8 cellular contexts compared by ENCODE assay signal in the genomic region with DNA sequence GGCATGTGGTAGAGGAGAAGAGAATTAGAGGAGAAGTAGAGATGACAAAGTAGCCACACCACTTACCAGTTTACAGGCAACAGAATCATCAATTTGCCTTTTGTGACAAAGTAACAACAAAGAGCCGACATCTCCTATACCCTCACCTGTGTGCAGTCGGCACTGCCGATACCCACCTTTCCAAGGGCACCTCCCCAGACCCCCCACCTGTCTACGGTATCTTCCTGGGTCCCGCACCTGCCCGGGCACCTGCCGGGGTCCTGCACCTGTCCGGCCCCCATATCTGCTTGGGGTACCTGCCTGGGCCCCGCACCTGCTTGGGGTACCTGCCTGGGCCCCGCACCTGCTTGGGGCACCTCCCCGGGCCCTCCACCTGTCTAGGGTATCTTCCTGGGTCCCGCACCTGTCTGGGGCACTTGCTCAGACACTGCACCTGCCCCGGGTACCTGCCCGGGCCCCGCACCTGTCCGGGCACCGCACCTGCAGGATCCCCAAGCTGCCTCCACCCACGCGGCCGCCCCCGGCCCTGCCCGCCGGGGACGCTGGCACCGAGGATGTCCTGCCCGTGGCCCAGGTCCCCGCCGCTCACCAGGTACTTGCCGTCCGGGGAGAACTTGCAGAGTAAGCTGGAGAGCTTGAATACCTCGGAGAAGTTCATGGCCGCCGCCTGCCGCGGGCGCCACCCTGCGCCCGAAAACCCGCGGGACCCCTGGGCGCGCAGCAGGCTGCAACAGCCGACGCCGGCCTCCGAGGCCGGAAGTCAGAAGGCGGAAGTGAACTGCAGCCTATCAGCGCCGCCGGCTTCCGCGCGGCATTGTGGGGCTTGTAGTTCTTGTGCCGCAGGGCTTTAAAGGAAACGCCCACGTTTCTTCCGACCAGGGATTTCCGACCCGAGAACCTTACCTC. TPM values are rescaled to one million over a fixed set of nuclear protein-coding genes. Genes with fewer than 3 reads are reported as not detected.
A peak's percentile ranks its signal among the peaks of the same experiment; 100 is the strongest.
DNase-seq lines count a peak whose midpoint lies in the region; ATAC-seq and TF ChIP-seq lines count a peak whose summit lies in the region.

Gene WRAP73 (minus strand): TSS at position 762 of the 906 bp plus-strand sequence. CDS start 104 bp downstream, at position 658.

- in situ Hi-C loops in ACHN (cut with HindIII; ENCODE audit: low pct_ligation_motif_present, low pct_unique_long_range_greater_than_20kb, low sequenced_read_pairs) = loop anchor here (25.0 kb wide), 1 partner anchor 112 kb away; no protein-coding TSS in a partner anchor

- 3 to 5% (median 4%) methylated on average over 52 to 60 of the region's 60 CpGs for WGBS in spleen, 5 donors

- peak within 1 kb of the TSS; percentile 82 for H3K4me3 Mint-ChIP-seq in WTC11

- H3K9me3 Mint-ChIP-seq in WTC11 = no peaks in the 10 kb centered on the region

- H3K27ac Mint-ChIP-seq in WTC11 = no peak within 1 kb of the TSS

- peak within 1 kb of the TSS in 7 of 8 donors; percentile 29 to 83 (median 65) for H3K27ac ChIP-seq in spleen

- POLR2A ChIA-PET in WTC11 (lab: Charles Lee) = interaction anchor here (0.6 kb wide), 1 partner anchor 1757 kb away, joined by 3 read pairs; no protein-coding TSS in a partner anchor

- peaks cover 10 to 46% (median 42%) of the 10 kb centered on the region in 7 donors for H3K27me3 ChIP-seq in spleen (replicated peaks in 1 of 7)

- H3K4me3 ChIP-seq in cardiac fibroblast (replicated peaks in 1 of 2; ENCODE audit: low read depth in 2 of 2, low read length in 2 of 2) (peak within 1 kb of the TSS; percentile 87 to 92), spleen (peak within 1 kb of the TSS; percentile 78 to 98 (median 94))

- peak in 1 of 3 donors; percentile 80 for TF ChIP-seq POLR2A in spleen (IDR thresholded peaks at IDR 0.05)

- ATAC-seq in GM18861 (IDR thresholded peaks at IDR 0.05; ENCODE audit: unreplicated experiment) (peak; percentile 62), HG03095 (IDR thresholded peaks at IDR 0.05; ENCODE audit: unreplicated experiment) (peak; percentile 72), WTC11 (peak; percentile 43)

- H3K4me1 Mint-ChIP-seq in WTC11 = peaks cover 10% of the 10 kb centered on the region

- H3K36me3 Mint-ChIP-seq in WTC11 = peaks cover 15% of the 10 kb centered on the region

- H3K27me3 Mint-ChIP-seq in WTC11 (ENCODE audit: low read depth) = peaks cover 40% of the 10 kb centered on the region

- H3K9me3 ChIP-seq in spleen = no peaks in the 10 kb centered on the region

- no peak for TF ChIP-seq CTCF in WTC11 (IDR thresholded peaks at IDR 0.05)
- TF ChIP-seq CTCF in cardiac fibroblast (IDR thresholded peaks at IDR 0.05; ENCODE audit: low read depth, low read length) = peak; percentile 9
- peak in 6 of 11 experiments; percentile 18 to 53 (median 34) for TF ChIP-seq CTCF in spleen (IDR thresholded peaks at IDR 0.05 in 8 of 11, conservative IDR thresholded peaks at IDR 0.05 in 3 of 11)

- H3K4me1 ChIP-seq in spleen = peaks cover 25 to 64% (median 50%) of the 10 kb centered on the region in 6 donors

- intact Hi-C loops in spleen (cut with DNase I; ENCODE audit: low total_unique reads) = no loop called here

- peaks cover 0 to 34% (median 27%) of the 10 kb centered on the region in 6 donors for H3K36me3 ChIP-seq in spleen

- CTCF ChIA-PET in WTC11 (lab: Charles Lee) = interaction anchor here (1.1 to 1.4 kb wide), 3 partner anchors 35 to 85 kb away, joined by 3 to 4 read pairs (median 3); no protein-coding TSS in a partner anchor

- DNase-seq in ACHN (peak; percentile 89), NCI-H226 (peak; percentile 92), WTC11 (ENCODE audit: low spot score) (peak; percentile 90), cardiac fibroblast (ENCODE audit: low read depth in 2 of 2) (peak; percentile 91 to 92), inferior parietal cortex (ENCODE audit: extremely low spot score) (peak; percentile 95), spleen (peak; percentile 95)

TF ChIP-seq in WTC11, 78 proteins besides CTCF, POLR2A, EP300 and RAD21:
- no peak for TF ChIP-seq TEAD1 (CRISPR knock-in tag; IDR thresholded peaks at IDR 0.05)
- TF ChIP-seq, protein P1, sequence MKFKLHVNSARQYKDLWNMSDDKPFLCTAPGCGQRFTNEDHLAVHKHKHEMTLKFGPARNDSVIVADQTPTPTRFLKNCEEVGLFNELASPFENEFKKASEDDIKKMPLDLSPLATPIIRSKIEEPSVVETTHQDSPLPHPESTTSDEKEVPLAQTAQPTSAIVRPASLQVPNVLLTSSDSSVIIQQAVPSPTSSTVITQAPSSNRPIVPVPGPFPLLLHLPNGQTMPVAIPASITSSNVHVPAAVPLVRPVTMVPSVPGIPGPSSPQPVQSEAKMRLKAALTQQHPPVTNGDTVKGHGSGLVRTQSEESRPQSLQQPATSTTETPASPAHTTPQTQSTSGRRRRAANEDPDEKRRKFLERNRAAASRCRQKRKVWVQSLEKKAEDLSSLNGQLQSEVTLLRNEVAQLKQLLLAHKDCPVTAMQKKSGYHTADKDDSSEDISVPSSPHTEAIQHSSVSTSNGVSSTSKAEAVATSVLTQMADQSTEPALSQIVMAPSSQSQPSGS (CRISPR knock-in tag; IDR thresholded peaks at IDR 0.05; ENCODE audit: borderline replicate concordance, low read depth) = no peak
- TF ChIP-seq ZNF423 (CRISPR knock-in tag; IDR thresholded peaks at IDR 0.05) = peak; percentile 50; the same call in 1 of the 2 replicates
- TF ChIP-seq SP1 (CRISPR knock-in tag; conservative IDR thresholded peaks at IDR 0.05) = peak; percentile 34; the same call in 1 of the 2 replicates
- 0 out of 2 replicates have a peak, but pooled peaks have one; percentile 35 for TF ChIP-seq GABPB1 (CRISPR knock-in tag; IDR thresholded peaks at IDR 0.05)
- peak; percentile 48; the same call in 1 of the 2 replicates for TF ChIP-seq ARID4B (CRISPR knock-in tag; IDR thresholded peaks at IDR 0.05; ENCODE audit: borderline replicate concordance)
- TF ChIP-seq, protein P2, sequence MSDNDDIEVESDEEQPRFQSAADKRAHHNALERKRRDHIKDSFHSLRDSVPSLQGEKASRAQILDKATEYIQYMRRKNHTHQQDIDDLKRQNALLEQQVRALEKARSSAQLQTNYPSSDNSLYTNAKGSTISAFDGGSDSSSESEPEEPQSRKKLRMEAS (CRISPR knock-in tag; IDR thresholded peaks at IDR 0.05) = peak; percentile 44; the same call in 1 of the 2 replicates
- TF ChIP-seq NFYB (CRISPR knock-in tag; conservative IDR thresholded peaks at IDR 0.05; ENCODE audit: low read depth) = peak; percentile 81
- TF ChIP-seq ZNF138 (CRISPR knock-in tag; conservative IDR thresholded peaks at IDR 0.05) = no peak
- TF ChIP-seq ZNF416 (CRISPR knock-in tag; IDR thresholded peaks at IDR 0.05) = no peak
- no peak for TF ChIP-seq GRHL2 (CRISPR knock-in tag; IDR thresholded peaks at IDR 0.05; ENCODE audit: insufficient replicate concordance, severe bottlenecking)
- TF ChIP-seq RELA (CRISPR knock-in tag; IDR thresholded peaks at IDR 0.05; ENCODE audit: borderline replicate concordance) = 0 out of 2 replicates have a peak, but pooled peaks have one; percentile 16
- 0 out of 2 replicates have a peak, but pooled peaks have one; percentile 52 for TF ChIP-seq CREM (CRISPR knock-in tag; IDR thresholded peaks at IDR 0.05)
- 0 out of 2 replicates have a peak, but pooled peaks have one; percentile 32 for TF ChIP-seq ESRRA (CRISPR knock-in tag; IDR thresholded peaks at IDR 0.05; ENCODE audit: borderline replicate concordance)
- TF ChIP-seq FOXP1 (CRISPR knock-in tag; IDR thresholded peaks at IDR 0.05; ENCODE audit: borderline replicate concordance) = 0 out of 2 replicates have a peak, but pooled peaks have one; percentile 56
- no peak for TF ChIP-seq TP53 (CRISPR knock-in tag; IDR thresholded peaks at IDR 0.05)
- TF ChIP-seq MLX (CRISPR knock-in tag; IDR thresholded peaks at IDR 0.05) = no peak

RNA-seq across cellular contexts. Expression of gene WRAP73, which starts in this region (rescaled TPM):
- total RNA-seq in WTC11 (2021) (33.8 to 39.2 TPM (median 34.7 TPM) in 3 replicates), spleen (10 to 100 TPM; 21.0 to 28.0 (median 26.4) TPM)
- polyA plus RNA-seq in spleen = 10 to 100 TPM; 20.1 to 28.3 (median 24.2) TPM

Comparison
In these comparisons a context has a peak if more than half of its experiments do, and no peak if none do; other contexts are left out.
1. Peak in every context shown above with its lines: DNase-seq, ATAC-seq, H3K4me3 ChIP-seq and H3K27ac ChIP-seq.